8 cellular contexts compared by ENCODE assay signal in genomic region chr4:170374770-170375169, GRCh38.
DNase-seq lines count a peak whose midpoint lies in the region; ATAC-seq and TF ChIP-seq lines count a peak whose summit lies in the region.

No MANE protein-coding gene starts in this region.

- ATAC-seq in DND-41 (ENCODE audit: insufficient read depth, low read depth) (peak; percentile 66; the same call in 2 of the 3 replicates), GM19395 (IDR thresholded peaks at IDR 0.05; ENCODE audit: unreplicated experiment) (peak; percentile 99), HG03135 (IDR thresholded peaks at IDR 0.05; ENCODE audit: unreplicated experiment) (peak; percentile 99), gastroesophageal sphincter (no peak)

- no peak for TF ChIP-seq EP300 in gastroesophageal sphincter (IDR thresholded peaks at IDR 0.05)

- H3K27me3 ChIP-seq in DND-41 (ENCODE audit: insufficient read depth, low read length, poor library complexity) (no peaks in the 10 kb centered on the region), gastroesophageal sphincter (no peaks in the 10 kb centered on the region)

- no peaks in the 10 kb centered on the region for H3K4me1 ChIP-seq in DND-41 (ENCODE audit: insufficient read depth, low read length)
- H3K4me1 ChIP-seq in gastroesophageal sphincter, result no peaks in the 10 kb centered on the region

- H3K9me3 ChIP-seq in DND-41 (ENCODE audit: insufficient read depth, low read length, severe bottlenecking) (peaks cover 10% of the 10 kb centered on the region), gastroesophageal sphincter (peaks cover 0 to 40% (median 0%) of the 10 kb centered on the region in 3 donors)

- TF ChIP-seq CTCF in DND-41 (IDR thresholded peaks at IDR 0.05; ENCODE audit: borderline replicate concordance, extremely low read depth, low read length, poor library complexity, severe bottlenecking), result peak; percentile 58
- no peak for TF ChIP-seq CTCF in gastroesophageal sphincter (IDR thresholded peaks at IDR 0.05)

- H2AFZ ChIP-seq in DND-41 (ENCODE audit: low read depth, low read length), result no peak overlapping the region

- H3K4me3 ChIP-seq in DND-41 (ENCODE audit: low read depth in 1 of 2, low read length in 2 of 2) (no peak overlapping the region), gastroesophageal sphincter (no peak overlapping the region)

- no peaks in the 10 kb centered on the region for H3K36me3 ChIP-seq in DND-41 (ENCODE audit: insufficient read depth, low read length)
- no peaks in the 10 kb centered on the region for H3K36me3 ChIP-seq in gastroesophageal sphincter

- H3K79me2 ChIP-seq in DND-41 (ENCODE audit: insufficient read depth, low read length), result no peaks in the 10 kb centered on the region

- 100% methylated on average over 1 of the region's 3 CpGs; no CpG with 5 or more reads in 1 of the 2 donors for WGBS in gastroesophageal sphincter (ENCODE audit: low coverage in 1 of 2), 2 donors

- H3K9ac ChIP-seq in DND-41 (ENCODE audit: low read depth, low read length), result no peak overlapping the region

- no peaks in the 10 kb centered on the region for H4K20me1 ChIP-seq in DND-41 (ENCODE audit: insufficient read depth, low read length)

- TF ChIP-seq POLR2A in gastroesophageal sphincter (IDR thresholded peaks at IDR 0.05), result no peak

- H3K27ac ChIP-seq in DND-41 (ENCODE audit: low read length), result no peak overlapping the region
- no peak overlapping the region for H3K27ac ChIP-seq in gastroesophageal sphincter

- H3K4me2 ChIP-seq in DND-41 (ENCODE audit: insufficient read depth, low read length), result no peak overlapping the region

- DNase-seq in DND-41, result peak; percentile 24
- DNase-seq in SK-MEL-5 (ENCODE audit: low read depth, low spot score), result peak; percentile 82
- DNase-seq in islet precursor cell, result peak; percentile 74
- no peak for DNase-seq in activated T-cell treated with anti-CD3 and anti-CD28 coated beads for 4 hours
- no peak for DNase-seq in NCI-H510A (lab: John Stamatoyannopoulos, UW)

- in situ Hi-C loops in SK-MEL-5 (cut with HindIII; ENCODE audit: low pct_unique_long_range_greater_than_20kb, low sequenced_read_pairs), result no loop called here

Comparison
In these comparisons a context has a peak if more than half of its experiments do, and no peak if none do; other contexts are left out.
1. DNase-seq: peak in DND-41 (single experiment), SK-MEL-5 (single experiment) and islet precursor cell (single experiment); none in activated T-cell treated with anti-CD3 and anti-CD28 coated beads for 4 hours (single experiment) and NCI-H510A (single experiment).